11 cellular contexts compared by ENCODE assay signal in the genomic region with DNA sequence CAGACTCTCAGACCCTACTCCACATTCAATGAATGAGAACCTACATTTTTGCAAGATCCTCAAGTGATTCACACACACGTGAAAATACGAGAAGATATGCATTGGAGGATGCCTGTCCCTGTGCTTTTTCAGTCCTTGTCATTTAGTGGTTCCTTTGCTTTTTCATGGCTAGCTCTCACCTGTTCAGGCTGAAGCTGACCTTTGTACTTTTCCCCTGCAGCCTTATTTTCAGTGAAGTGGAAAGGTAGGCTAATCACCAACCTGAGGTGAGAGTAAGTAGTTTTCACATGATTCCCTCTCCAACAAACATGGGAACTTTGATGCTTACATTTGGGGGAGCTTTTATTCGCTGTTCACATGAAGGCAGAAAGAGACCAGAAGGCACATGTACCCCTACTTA.
"Had no signal": no experiment of that assay in that cellular context is flagged by ENCODE, and none has a peak within 500 bp of the region (broad histone marks: within the 10 kb centered on the region; RNA-seq: fewer than 3 reads in every experiment).

No MANE protein-coding gene starts in this region.

- H3K9me3 Mint-ChIP-seq: activated T-cell treated with anti-CD3 and anti-CD28 coated beads, Interleukin-2, amount 50 U/mL, for 24 hours; neural crest cell had no signal

- H3K9me3 ChIP-seq: breast epithelium, pancreas, upper lobe of left lung had no signal

- H3K4me1 Mint-ChIP-seq: neural crest cell had no signal

- H3K36me3 ChIP-seq: breast epithelium, pancreas, upper lobe of left lung had no signal

- H3K27me3 ChIP-seq: breast epithelium, pancreas, upper lobe of left lung had no signal

- H3K27ac Mint-ChIP-seq: activated T-cell treated with anti-CD3 and anti-CD28 coated beads, Interleukin-2, amount 50 U/mL, for 24 hours had no signal

- ATAC-seq: left cardiac atrium had no signal

- H3K4me3 Mint-ChIP-seq: activated T-cell treated with anti-CD3 and anti-CD28 coated beads, Interleukin-2, amount 50 U/mL, for 24 hours; neural crest cell had no signal

- H3K4me3 ChIP-seq: breast epithelium, pancreas, smooth muscle cell, upper lobe of left lung had no signal

- DNase-seq: activated gamma-delta T cell; activated T-cell treated with anti-CD3 and anti-CD28 coated beads, Interleukin-2, amount 50 U/mL, for 24 hours; aorta; left cardiac atrium; pancreas; substantia nigra; T-helper 2 cell; upper lobe of left lung had no signal

- H3K4me2 ChIP-seq: smooth muscle cell had no signal

- H3K27me3 Mint-ChIP-seq: activated T-cell treated with anti-CD3 and anti-CD28 coated beads, Interleukin-2, amount 50 U/mL, for 24 hours had no signal

- H3K27ac ChIP-seq: breast epithelium, pancreas had no signal
